8 cellular contexts compared by ENCODE assay signal in the genomic region with DNA sequence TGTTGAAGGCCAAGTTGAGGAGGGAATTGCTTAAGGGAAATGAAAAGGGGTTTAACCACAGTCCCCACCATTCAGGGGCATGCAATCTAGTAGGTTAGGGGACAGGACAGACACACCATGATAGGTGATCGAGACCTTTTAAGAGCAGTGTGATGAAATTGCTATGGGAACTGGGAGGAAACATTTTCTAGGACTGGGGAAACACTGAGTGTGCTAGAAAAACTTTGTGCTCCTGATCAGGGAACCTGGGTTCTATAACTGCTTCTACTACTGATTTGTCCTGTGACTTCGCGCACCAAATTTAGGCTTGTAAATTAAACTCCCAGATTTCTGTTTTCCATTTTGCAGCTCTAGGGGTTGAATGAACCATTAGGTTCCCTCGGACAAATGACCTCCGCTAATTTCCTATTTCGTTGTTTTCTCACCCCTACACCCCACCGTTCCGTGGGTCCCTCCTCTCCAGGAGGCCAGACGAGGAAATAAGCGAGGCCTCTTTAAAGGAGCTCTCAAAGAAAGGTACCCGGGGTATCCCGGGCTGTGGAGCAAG. TPM values are rescaled to one million over a fixed set of nuclear protein-coding genes. Genes with fewer than 3 reads are reported as not detected.
A peak's percentile ranks its signal among the peaks of the same experiment; 100 is the strongest.
DNase-seq lines count a peak whose midpoint lies in the region; ATAC-seq and TF ChIP-seq lines count a peak whose summit lies in the region.

No MANE protein-coding gene starts in this region.

- H3K27ac Mint-ChIP-seq in T-helper 1 cell treated with Interleukin-12 subunit alpha and Interleukin-12 subunit beta and Interleukin-4 antibody, amounts not matched to agents 30 μg/mL and 1 μg/mL, for 36 hours = peak overlapping the region; percentile 97
- peak overlapping the region; percentile 99 for H3K27ac Mint-ChIP-seq in central memory CD8-positive, alpha-beta T cell (ENCODE audit: low read depth)

- no peaks in the 10 kb centered on the region for H3K36me3 ChIP-seq in Loucy (ENCODE audit: insufficient read depth, low read length)

- no peaks in the 10 kb centered on the region for H3K9me3 ChIP-seq in Loucy (ENCODE audit: insufficient read depth, low read depth, low read length)
- H3K9me3 ChIP-seq in mononuclear cell (ENCODE audit: low read depth, low read length) = no peaks in the 10 kb centered on the region

- H3K27me3 ChIP-seq in Loucy (ENCODE audit: insufficient read depth, low read length, poor library complexity, severe bottlenecking) (no peaks in the 10 kb centered on the region), mononuclear cell (ENCODE audit: insufficient read depth, low read length) (no peaks in the 10 kb centered on the region)

- H3K36me3 Mint-ChIP-seq in T-helper 1 cell treated with Interleukin-12 subunit alpha and Interleukin-12 subunit beta and Interleukin-4 antibody, amounts not matched to agents 30 μg/mL and 1 μg/mL, for 36 hours (ENCODE audit: low read depth) = peaks cover 8% of the 10 kb centered on the region
- H3K36me3 Mint-ChIP-seq in central memory CD8-positive, alpha-beta T cell (ENCODE audit: insufficient read depth) = peaks cover 11% of the 10 kb centered on the region

- H3K27me3 Mint-ChIP-seq in T-helper 1 cell treated with Interleukin-12 subunit alpha and Interleukin-12 subunit beta and Interleukin-4 antibody, amounts not matched to agents 30 μg/mL and 1 μg/mL, for 36 hours (ENCODE audit: low read depth) = no peaks in the 10 kb centered on the region
- H3K27me3 Mint-ChIP-seq in central memory CD8-positive, alpha-beta T cell = no peaks in the 10 kb centered on the region

- H3K4me1 ChIP-seq in Loucy (ENCODE audit: insufficient read depth, low read length, poor library complexity, severe bottlenecking) (peaks cover 39% of the 10 kb centered on the region), mononuclear cell (ENCODE audit: insufficient read depth, low read length) (peaks cover 21% of the 10 kb centered on the region)

- peaks cover 10% of the 10 kb centered on the region for H4K20me1 ChIP-seq in Loucy (ENCODE audit: insufficient read depth, low read length, poor library complexity, severe bottlenecking)

- no peak for TF ChIP-seq CTCF in Loucy (conservative IDR thresholded peaks at IDR 0.05; ENCODE audit: low read length)

- no peaks in the 10 kb centered on the region for H3F3A ChIP-seq in Loucy (ENCODE audit: low read depth)

- DNase-seq in T-helper 1 cell (no peak), occipital lobe (lab: John Stamatoyannopoulos, UW) (no peak)
- no peak for DNase-seq in central memory CD8-positive, alpha-beta T cell (ENCODE audit: low spot score in 2 of 2)
- DNase-seq in activated effector memory CD4-positive, alpha-beta T cell treated with Interleukin-2 at 50 U/mL for 16 hours = no peak

- H2AFZ ChIP-seq in Loucy (ENCODE audit: low read length) = peak overlapping the region; percentile 97

- no peaks in the 10 kb centered on the region for H3K9me2 ChIP-seq in Loucy (replicated peaks; ENCODE audit: low read depth, low read length)

- peak overlapping the region; percentile 95 for H3K4me3 Mint-ChIP-seq in T-helper 1 cell treated with Interleukin-12 subunit alpha and Interleukin-12 subunit beta and Interleukin-4 antibody, amounts not matched to agents 30 μg/mL and 1 μg/mL, for 36 hours
- H3K4me3 Mint-ChIP-seq in central memory CD8-positive, alpha-beta T cell = peak overlapping the region; percentile 97

- peaks cover 42% of the 10 kb centered on the region for H3K79me2 ChIP-seq in Loucy (ENCODE audit: insufficient read depth, low read length)

- peaks cover 15% of the 10 kb centered on the region for H3K4me1 Mint-ChIP-seq in T-helper 1 cell treated with Interleukin-12 subunit alpha and Interleukin-12 subunit beta and Interleukin-4 antibody, amounts not matched to agents 30 μg/mL and 1 μg/mL, for 36 hours (ENCODE audit: low read depth)
- peaks cover 44% of the 10 kb centered on the region for H3K4me1 Mint-ChIP-seq in central memory CD8-positive, alpha-beta T cell

- no peak for ATAC-seq in central memory CD8-positive, alpha-beta T cell (replicated peaks; ENCODE audit: extremely low read depth, poor library complexity, severe bottlenecking)
- ATAC-seq in GM19328 (IDR thresholded peaks at IDR 0.05; ENCODE audit: unreplicated experiment) = no peak

- H3K4me2 ChIP-seq in Loucy (ENCODE audit: low read depth, low read length, poor library complexity, severe bottlenecking) = peak overlapping the region; percentile 94

- peak overlapping the region; percentile 87 for H3K4me3 ChIP-seq in Loucy (ENCODE audit: low read length, poor library complexity, severe bottlenecking)
- peak overlapping the region; percentile 92 for H3K4me3 ChIP-seq in mononuclear cell (ENCODE audit: low read length)

- H3K9ac ChIP-seq in Loucy (ENCODE audit: low read depth, low read length, poor library complexity, severe bottlenecking) = peak overlapping the region; percentile 80

- no peaks in the 10 kb centered on the region for H3K9me3 Mint-ChIP-seq in T-helper 1 cell treated with Interleukin-12 subunit alpha and Interleukin-12 subunit beta and Interleukin-4 antibody, amounts not matched to agents 30 μg/mL and 1 μg/mL, for 36 hours
- no peaks in the 10 kb centered on the region for H3K9me3 Mint-ChIP-seq in central memory CD8-positive, alpha-beta T cell

RNA-seq across cellular contexts. Expression of a gene that starts 0.4 kb away (rescaled TPM):
- 14.6 TPM for total RNA-seq in mononuclear cell
- 34.8 TPM for total RNA-seq in occipital lobe
